ENCODE assay signal across 19 cellular contexts in the genomic region with DNA sequence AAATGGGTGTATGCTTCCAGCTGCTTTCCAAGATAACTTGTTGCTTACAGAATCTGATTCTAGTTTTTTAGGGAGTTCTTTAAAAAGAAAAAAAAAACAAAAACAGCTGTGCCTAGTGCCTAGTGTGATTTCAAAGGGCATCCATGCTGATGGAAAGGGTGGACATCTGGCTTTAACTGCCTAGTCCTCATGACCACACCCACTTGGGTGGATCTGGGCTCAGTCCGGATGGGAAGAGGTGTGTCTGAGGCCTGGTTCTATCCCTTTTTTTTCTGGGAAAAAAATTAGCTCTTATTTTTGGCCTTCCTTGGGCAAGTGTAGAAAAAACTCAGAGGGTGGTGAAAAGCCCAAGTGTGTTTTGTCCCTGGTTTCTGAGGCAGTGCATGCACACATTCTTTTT.
"Had no signal": no experiment of that assay in that cellular context is flagged by ENCODE, and none has a peak within 500 bp of the region (broad histone marks: within the 10 kb centered on the region; RNA-seq: fewer than 3 reads in every experiment).

No MANE protein-coding gene starts in this region.

- H3K27me3 ChIP-seq: SJCRH30 had no signal

- H3K4me3 ChIP-seq: K562, SJCRH30 had no signal

- H3K36me3 ChIP-seq: SJCRH30 had no signal

- H3K27ac ChIP-seq: HL-60, KMS-11, RWPE1, SJCRH30 had no signal

- H3K4me1 ChIP-seq: SJCRH30 had no signal

- ATAC-seq: K562, SK-N-SH treated with all-trans-retinoic acid at 6 μM for 48 hours had no signal

- H3K9ac ChIP-seq: KMS-11 had no signal

- H3K4me2 ChIP-seq: KMS-11 had no signal

- H3K9me3 ChIP-seq: SJCRH30 had no signal

- DNase-seq: Kasumi-1, MM.1S, NCI-H1105, NCI-H1417, NCI-H1436 treated with DMSO at 0.1 percent for 48 hours, NCI-H1694, NCI-H187 treated with DMSO at 0.1 percent for 48 hours, NCI-H2029 treated with DMSO at 0.1 percent for 48 hours, NCI-H2171 treated with DMSO at 0.1 percent for 48 hours, NCI-H524 treated with DMSO at 0.1 percent for 48 hours, NCI-H69, NCI-H774, SHP77 treated with DMSO at 0.1 percent for 48 hours, SJCRH30 had no signal
